9 cellular contexts compared by ENCODE assay signal in genomic region chr1:202952818-202953217, GRCh38. TPM values are rescaled to one million over a fixed set of nuclear protein-coding genes. Genes with fewer than 3 reads are reported as not detected.
DNase-seq lines count a peak whose midpoint lies in the region; ATAC-seq, FAIRE-seq and TF ChIP-seq lines count a peak whose summit lies in the region.
"Had no signal": no experiment of that assay in that cellular context is flagged by ENCODE, and none has a peak within 500 bp of the region (broad histone marks: within the 10 kb centered on the region; RNA-seq: fewer than 3 reads in every experiment).

No MANE protein-coding gene starts in this region.

- CTCF ChIA-PET in activated CD8-positive, alpha-beta T cell treated with anti-CD3 and anti-CD28 coated beads for 36 hours (lab: Charles Lee), result interaction anchor here (1.2 to 3.5 kb wide), 5 partner anchors 8 to 87 kb away, joined by 3 to 14 read pairs (median 4); partner anchors contain the start of gene KLHL12

- no peak for FAIRE-seq in small intestine (lab: Jason Lieb, UNC)

- H3K27me3 Mint-ChIP-seq in activated CD8-positive, alpha-beta T cell treated with anti-CD3 and anti-CD28 coated beads for 36 hours, result no peaks in the 10 kb centered on the region

- no peaks in the 10 kb centered on the region for H3K9me3 ChIP-seq in small intestine (ENCODE audit: control insufficient read depth, low read depth)

- H3K27ac ChIP-seq in small intestine (ENCODE audit: low read depth in 1 of 2, low read length in 1 of 2), result peak overlapping the region in 1 of 2 donors; percentile 37
- H3K27ac ChIP-seq: KMS-11 had no signal

- DNase-seq in KBM-7 (peak; percentile 82), globus pallidus (ENCODE audit: low spot score) (peak; percentile 50), small intestine (peak; percentile 13), DMS53 (lab: John Stamatoyannopoulos, UW) (no peak), NCI-H1048 (lab: John Stamatoyannopoulos, UW) (no peak)
- DNase-seq in activated CD8-positive, alpha-beta T cell treated with anti-CD3 and anti-CD28 coated beads for 36 hours, result peak; percentile 10

- TF ChIP-seq CTCF in activated CD8-positive, alpha-beta T cell treated with anti-CD3 and anti-CD28 coated beads for 36 hours (IDR thresholded peaks at IDR 0.05), result no peak

- H3K27ac Mint-ChIP-seq in activated CD8-positive, alpha-beta T cell treated with anti-CD3 and anti-CD28 coated beads for 36 hours, result peak overlapping the region; percentile 43

- 47 to 70% (median 67%) methylated on average over 4 of the region's 4 CpGs for WGBS in small intestine, 3 donors

- H3K4me3 ChIP-seq in small intestine (ENCODE audit: low read depth in 1 of 2, low read length in 2 of 2), result no peak overlapping the region

- H3K4me3 Mint-ChIP-seq in activated CD8-positive, alpha-beta T cell treated with anti-CD3 and anti-CD28 coated beads for 36 hours, result no peak overlapping the region

- H3K36me3 ChIP-seq in small intestine (ENCODE audit: control insufficient read depth in 2 of 2, insufficient read depth in 2 of 2, low read length in 2 of 2), result peaks cover 8 to 9% of the 10 kb centered on the region in 2 donors

- ATAC-seq in activated CD8-positive, alpha-beta T cell treated with anti-CD3 and anti-CD28 coated beads for 36 hours, result peak; percentile 69
- ATAC-seq in HG03039 (IDR thresholded peaks at IDR 0.05; ENCODE audit: unreplicated experiment) (no peak), HG02973 (IDR thresholded peaks at IDR 0.05; ENCODE audit: unreplicated experiment) (no peak)

- H3K27me3 ChIP-seq in small intestine (ENCODE audit: control insufficient read depth in 2 of 2, insufficient read depth in 2 of 2, low read length in 2 of 2), result no peaks in the 10 kb centered on the region

- POLR2A ChIA-PET in activated CD8-positive, alpha-beta T cell treated with anti-CD3 and anti-CD28 coated beads for 36 hours (lab: Charles Lee), result interaction anchor here (0.8 to 1.3 kb wide), 3 partner anchors 26 to 63 kb away, joined by 3 to 5 read pairs (median 4); partner anchors contain the start of gene KLHL12

- in situ Hi-C loops in KBM-7 (cut with MboI; ENCODE audit: low pct_unique_long_range_greater_than_20kb, low sequenced_read_pairs), result no loop called here

- intact Hi-C loops in activated CD8-positive, alpha-beta T cell treated with anti-CD3 and anti-CD28 coated beads for 36 hours (cut with micrococcal nuclease), result no loop called here

- H3K4me1 Mint-ChIP-seq in activated CD8-positive, alpha-beta T cell treated with anti-CD3 and anti-CD28 coated beads for 36 hours (ENCODE audit: low read depth), result peaks cover 46% of the 10 kb centered on the region

- H3K9me3 Mint-ChIP-seq in activated CD8-positive, alpha-beta T cell treated with anti-CD3 and anti-CD28 coated beads for 36 hours, result no peaks in the 10 kb centered on the region

- H3K36me3 Mint-ChIP-seq in activated CD8-positive, alpha-beta T cell treated with anti-CD3 and anti-CD28 coated beads for 36 hours (ENCODE audit: low read depth), result peaks cover 16% of the 10 kb centered on the region

- H3K4me1 ChIP-seq in small intestine (ENCODE audit: control insufficient read depth in 2 of 2, insufficient read depth in 1 of 2, low read depth in 1 of 2, low read length in 1 of 2), result peaks cover 0 to 8% of the 10 kb centered on the region in 2 donors

RNA-seq across cellular contexts. Expression of gene ADIPOR1, which starts 5.3 kb away (rescaled TPM):
- total RNA-seq in activated CD8-positive, alpha-beta T cell treated with anti-CD3 and anti-CD28 coated beads for 36 hours, result 10 to 100 TPM; 64.8 to 67.0 TPM
- polyA plus RNA-seq in small intestine, result 10 to 100 TPM; 48.5 to 56.2 (median 51.4) TPM

RNA-seq across cellular contexts. Expression of gene CYB5R1, which starts 14.2 kb away (rescaled TPM):
- total RNA-seq in activated CD8-positive, alpha-beta T cell treated with anti-CD3 and anti-CD28 coated beads for 36 hours, result 10 to 100 TPM; 13.6 to 14.0 TPM
- polyA plus RNA-seq in small intestine, result 10 to 100 TPM in 2 of 3 donors, 1 to 10 TPM in 1; 6.5 to 27.7 (median 14.1) TPM

RNA-seq across cellular contexts. Expression of gene KLHL12, which starts 25.8 kb away (rescaled TPM):
- 10 to 100 TPM; 38.0 to 43.7 TPM for total RNA-seq in activated CD8-positive, alpha-beta T cell treated with anti-CD3 and anti-CD28 coated beads for 36 hours
- polyA plus RNA-seq in small intestine, result 10 to 100 TPM; 12.7 to 18.6 (median 15.7) TPM

RNA-seq across cellular contexts. Expression of gene TMEM183A, which starts 54.4 kb away (rescaled TPM):
- 10 to 100 TPM; 76.5 to 82.2 TPM for total RNA-seq in activated CD8-positive, alpha-beta T cell treated with anti-CD3 and anti-CD28 coated beads for 36 hours
- polyA plus RNA-seq in small intestine, result 10 to 100 TPM; 58.9 to 80.4 (median 71.6) TPM

Comparison
In these comparisons a context has a peak if more than half of its experiments do, and no peak if none do; other contexts are left out.
1. DNase-seq: peak in KBM-7 (single experiment), activated CD8-positive, alpha-beta T cell treated with anti-CD3 and anti-CD28 coated beads for 36 hours (single experiment), globus pallidus (single experiment) and small intestine (single experiment); none in DMS53 (single experiment) and NCI-H1048 (single experiment).